ENCODE assay signal across 8 cellular contexts in genomic region chr19:17847538-17848366, GRCh38. TPM values are rescaled to one million over a fixed set of nuclear protein-coding genes. Genes with fewer than 3 reads are reported as not detected.
DNase-seq lines count a peak whose midpoint lies in the region; ATAC-seq, FAIRE-seq and TF ChIP-seq lines count a peak whose summit lies in the region.

Gene JAK3, minus strand, starts transcription at chr19:17847982. Its CDS starts 3,565 bp downstream, at chr19:17844417.

- DNase-seq in activated CD4-positive, alpha-beta T cell treated with anti-CD3 and anti-CD28 coated beads for 36 hours, result peak; percentile 96
- DNase-seq in cerebellum (ENCODE audit: low spot score) (peak; percentile 66), left lung (peak; percentile 72 to 91), NCI-H1105 (lab: John Stamatoyannopoulos, UW) (no peak), RCC 7860 (ENCODE audit: low spot score) (no peak)
- DNase-seq in stimulated activated CD4-positive, alpha-beta T cell treated with anti-CD3 and anti-CD28 coated beads, Interleukin-2, amount 100 ng/mL, for 4 hours (ENCODE audit: low read depth), result peak; percentile 87

- H3K27me3 Mint-ChIP-seq in activated CD4-positive, alpha-beta T cell treated with anti-CD3 and anti-CD28 coated beads for 36 hours, result no peaks in the 10 kb centered on the region

- peaks cover 0 to 80% of the 10 kb centered on the region in 2 donors for H3K4me1 ChIP-seq in left lung

- peaks cover 45% of the 10 kb centered on the region for H3K36me3 Mint-ChIP-seq in activated CD4-positive, alpha-beta T cell treated with anti-CD3 and anti-CD28 coated beads for 36 hours (ENCODE audit: low read depth)

- H3K36me3 ChIP-seq in left lung, result peaks cover 0 to 11% of the 10 kb centered on the region in 2 donors

- ATAC-seq in GM18909 (IDR thresholded peaks at IDR 0.05; ENCODE audit: poor library complexity, unreplicated experiment) (peak; percentile 51), HG03565 (IDR thresholded peaks at IDR 0.05; ENCODE audit: unreplicated experiment) (peak; percentile 49), left lung (peak; percentile 62)
- ATAC-seq in activated CD4-positive, alpha-beta T cell treated with anti-CD3 and anti-CD28 coated beads for 36 hours, result peak; percentile 82

- peak within 1 kb of the TSS; percentile 92 for H3K4me3 Mint-ChIP-seq in activated CD4-positive, alpha-beta T cell treated with anti-CD3 and anti-CD28 coated beads for 36 hours

- no peak for FAIRE-seq in RCC 7860 (lab: Jason Lieb, UNC)

- intact Hi-C loops in activated CD4-positive, alpha-beta T cell treated with anti-CD3 and anti-CD28 coated beads for 36 hours (cut with DNase I, micrococcal nuclease), result loop anchor here (1.0 to 5.0 kb wide), 6 partner anchors 12 to 1520 kb away; partner anchors contain the start of genes RPL18A (in 2 of the 2), MAP1S (in 1 of the 2) and PGLS (in 1 of the 2)
- intact Hi-C loops in left lung (cut with DNase I), result no loop called here

- peaks cover 69% of the 10 kb centered on the region for H3K4me1 Mint-ChIP-seq in activated CD4-positive, alpha-beta T cell treated with anti-CD3 and anti-CD28 coated beads for 36 hours

- H3K9me3 ChIP-seq in left lung, result no peaks in the 10 kb centered on the region

- peak within 1 kb of the TSS; percentile 85 to 96 for H3K27ac ChIP-seq in left lung

- H3K9me3 Mint-ChIP-seq in activated CD4-positive, alpha-beta T cell treated with anti-CD3 and anti-CD28 coated beads for 36 hours (ENCODE audit: low read depth), result peaks cover 4% of the 10 kb centered on the region

- peak within 1 kb of the TSS; percentile 32 to 53 for H3K4me3 ChIP-seq in left lung

- POLR2A ChIA-PET in activated CD4-positive, alpha-beta T cell treated with anti-CD3 and anti-CD28 coated beads for 36 hours (lab: Charles Lee), result interaction anchor here (0.5 to 2.3 kb wide), 9 partner anchors 12 to 171 kb away, joined by 3 to 15 read pairs (median 5); partner anchors contain the start of genes RPL18A and SLC5A5

- peak within 1 kb of the TSS; percentile 98 for H3K27ac Mint-ChIP-seq in activated CD4-positive, alpha-beta T cell treated with anti-CD3 and anti-CD28 coated beads for 36 hours

- peaks cover 0 to 4% of the 10 kb centered on the region in 2 donors for H3K27me3 ChIP-seq in left lung

- no peak for TF ChIP-seq CTCF in left lung (IDR thresholded peaks at IDR 0.05)

- CTCF ChIA-PET in activated CD4-positive, alpha-beta T cell treated with anti-CD3 and anti-CD28 coated beads for 36 hours (lab: Charles Lee), result interaction anchor here (0.6 to 5.2 kb wide), 7 partner anchors 8 to 428 kb away, joined by 3 to 55 read pairs (median 4); partner anchors contain the start of genes CCDC124 and RPL18A

RNA-seq across cellular contexts. Expression of gene JAK3, which starts in this region (rescaled TPM):
- 100 to 1,000 TPM; 174 to 180 TPM for total RNA-seq in activated CD4-positive, alpha-beta T cell treated with anti-CD3 and anti-CD28 coated beads for 36 hours
- 2.6 TPM for total RNA-seq in cerebellum
- total RNA-seq in left lung, result 10 to 100 TPM in 1 of 2 donors, 1 to 10 TPM in 1; 7.9 to 35.9 TPM

Comparison
In these comparisons a context has a peak if more than half of its experiments do, and no peak if none do; other contexts are left out.
1. RNA of gene JAK3 (total RNA-seq): 174 to 180 TPM in activated CD4-positive, alpha-beta T cell treated with anti-CD3 and anti-CD28 coated beads for 36 hours; 7.9 to 35.9 TPM in left lung and 2.6 TPM in cerebellum (single experiment); every median in the first group is over 4 times any median in the second.
2. DNase-seq: peak in activated CD4-positive, alpha-beta T cell treated with anti-CD3 and anti-CD28 coated beads for 36 hours (single experiment), cerebellum (single experiment), left lung (2 of 2) and stimulated activated CD4-positive, alpha-beta T cell treated with anti-CD3 and anti-CD28 coated beads, Interleukin-2, amount 100 ng/mL, for 4 hours (single experiment); none in NCI-H1105 (single experiment) and RCC 7860 (single experiment).
3. intact Hi-C loops: an anchor here in activated CD4-positive, alpha-beta T cell treated with anti-CD3 and anti-CD28 coated beads for 36 hours (1.0 to 5.0 kb wide); none called in left lung.
4. Peak in every context shown above with its lines, with median percentiles within 50 percentile points of each other: ATAC-seq.